In the genomic region with DNA sequence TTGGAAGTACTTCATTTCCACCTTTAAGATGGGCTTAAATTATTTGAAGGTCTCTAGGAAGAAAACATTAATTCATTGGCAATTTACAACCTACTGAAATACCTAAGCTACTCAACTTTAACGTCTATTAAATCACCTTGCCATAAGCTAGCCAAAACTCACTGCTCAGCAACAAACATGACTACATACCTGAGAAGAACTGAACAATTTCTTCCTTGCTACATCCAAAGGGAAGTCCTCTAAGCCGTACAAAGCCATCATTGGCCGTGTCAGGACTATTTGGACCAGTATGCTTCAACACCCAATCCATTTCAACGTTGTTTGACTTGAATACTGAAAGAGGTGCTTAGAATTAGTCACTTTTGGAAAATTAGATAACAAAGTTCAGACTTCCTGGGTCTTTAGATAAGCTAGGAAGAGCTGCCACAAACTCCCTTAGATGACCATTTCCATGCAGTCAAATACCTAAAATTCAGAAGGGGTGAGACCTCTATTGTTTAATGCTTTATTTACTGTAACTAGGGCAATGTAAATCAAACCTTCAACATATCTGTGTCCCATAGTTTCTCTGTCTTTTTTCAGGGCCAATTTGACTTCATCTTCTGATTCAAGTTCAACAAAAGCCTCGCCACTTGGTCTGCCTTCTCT, we compare ENCODE assay signal across 7 cellular contexts. TPM values are rescaled to one million over a fixed set of nuclear protein-coding genes. Genes with fewer than 3 reads are reported as not detected.
DNase-seq lines count a peak whose midpoint lies in the region; ATAC-seq and TF ChIP-seq lines count a peak whose summit lies in the region.

No MANE protein-coding gene starts in this region.

- 22% methylated on average over 5 of the region's 5 CpGs for WGBS in smooth muscle cell (ENCODE audit: low lambda C conversion rate)

- peak overlapping the region; percentile 68; the same call in 1 of the 2 replicates for H3K9ac ChIP-seq in HCT116 (ENCODE audit: low read length)
- H3K9ac ChIP-seq in smooth muscle cell (ENCODE audit: low read depth): peak overlapping the region; percentile 99

- no peak for TF ChIP-seq POLR2A in HCT116 (IDR thresholded peaks at IDR 0.05; ENCODE audit: borderline replicate concordance, extremely low read depth, insufficient read depth, insufficient read length)

- TF ChIP-seq CTCF in HCT116 (IDR thresholded peaks at IDR 0.05 in 2 of 3, conservative IDR thresholded peaks at IDR 0.05 in 1 of 3; ENCODE audit: borderline replicate concordance in 1 of 3, insufficient read depth in 1 of 3, low read depth in 2 of 3, low read length in 2 of 3): no peak
- no peak for TF ChIP-seq CTCF in WI38 (IDR thresholded peaks at IDR 0.05; ENCODE audit: low read depth, low read length)
- no peak for TF ChIP-seq CTCF in smooth muscle cell (IDR thresholded peaks at IDR 0.05; ENCODE audit: borderline replicate concordance, insufficient read depth, poor library complexity, severe bottlenecking)

- H3K9me2 ChIP-seq in HCT116 (ENCODE audit: insufficient read depth): no peaks in the 10 kb centered on the region

- no peaks in the 10 kb centered on the region for H3K27me3 ChIP-seq in HCT116 (ENCODE audit: insufficient read depth, low read length)
- no peaks in the 10 kb centered on the region for H3K27me3 ChIP-seq in smooth muscle cell (ENCODE audit: low read depth)

- POLR2A ChIA-PET in HCT116 (lab: Charles Lee): interaction anchor here (1.6 kb wide), 1 partner anchor 10 kb away, joined by 3 read pairs; no protein-coding TSS in a partner anchor

- RAD21 ChIA-PET in HCT116 (lab: Charles Lee; ENCODE audit: low non-redundant PET in 1 of 2, low total read pairs in 2 of 2, uncharacterized antibody in 2 of 2, unreplicated experiment in 2 of 2): no interaction called here

- DNase-seq in HCT116 (ENCODE audit: low read depth, low spot score): no peak
- DNase-seq in glomerular visceral epithelial cell (ENCODE audit: extremely low spot score): peak; percentile 19
- DNase-seq in smooth muscle cell (lab: John Stamatoyannopoulos, UW; ENCODE audit: unreplicated experiment): no peak
- DNase-seq in cortex of kidney (lab: John Stamatoyannopoulos, UW): no peak
- DNase-seq in NCI-H524 (lab: John Stamatoyannopoulos, UW): no peak

- H3K27ac ChIP-seq in HCT116 (ENCODE audit: low read depth, low read length) (no peak overlapping the region), smooth muscle cell (ENCODE audit: low read depth) (peak overlapping the region; percentile 88)

- H3K9me3 ChIP-seq in HCT116 (ENCODE audit: control insufficient read depth in 1 of 2, insufficient read depth in 1 of 2, low read depth in 1 of 2, low read length in 2 of 2): no peaks in the 10 kb centered on the region
- H3K9me3 ChIP-seq in smooth muscle cell (replicated peaks; ENCODE audit: low read depth): no peaks in the 10 kb centered on the region

- H3K4me1 ChIP-seq in HCT116 (ENCODE audit: control insufficient read depth in 1 of 2, insufficient read depth in 2 of 2, low read length in 2 of 2) (peaks cover 21 to 35% of the 10 kb centered on the region in 2 experiments), smooth muscle cell (ENCODE audit: low read depth) (peaks cover 34% of the 10 kb centered on the region)

- no peak for ATAC-seq in HCT116
- no peak for ATAC-seq in HG03039 (IDR thresholded peaks at IDR 0.05; ENCODE audit: unreplicated experiment)

- peaks cover 51% of the 10 kb centered on the region for H3F3A ChIP-seq in smooth muscle cell (ENCODE audit: low read depth)

- H3K36me3 ChIP-seq in HCT116 (ENCODE audit: control insufficient read depth in 1 of 2, insufficient read depth in 2 of 2, low read length in 2 of 2) (peaks cover 59 to 64% of the 10 kb centered on the region in 2 experiments), smooth muscle cell (ENCODE audit: low read depth) (peaks cover 29% of the 10 kb centered on the region)

- CTCF ChIA-PET in HCT116 (lab: Charles Lee): no interaction called here

- no peak overlapping the region for H2AFZ ChIP-seq in HCT116 (ENCODE audit: low read depth, low read length, poor library complexity, severe bottlenecking)
- no peak overlapping the region for H2AFZ ChIP-seq in smooth muscle cell (ENCODE audit: low read depth)

- no TSS peak for BruUV-seq in HCT116 (replicated peaks; lab: Mats Ljungman, UMichigan)

- no peak for TF ChIP-seq RAD21 in HCT116 (IDR thresholded peaks at IDR 0.05; ENCODE audit: low read depth)

- H4K20me1 ChIP-seq in HCT116 (ENCODE audit: insufficient read depth): peaks cover 66% of the 10 kb centered on the region
- peaks cover 72% of the 10 kb centered on the region for H4K20me1 ChIP-seq in smooth muscle cell (ENCODE audit: low read depth)

- H3K4me2 ChIP-seq in HCT116 (ENCODE audit: low read length): peak overlapping the region; percentile 79; the same call in 1 of the 2 replicates
- peak overlapping the region; percentile 92 for H3K4me2 ChIP-seq in smooth muscle cell

- intact Hi-C loops in HCT116 (cut with micrococcal nuclease): loop anchor here (5.0 kb wide), 2 partner anchors 46 to 64 kb away; no protein-coding TSS in a partner anchor

- no peak overlapping the region for H3K4me3 ChIP-seq in HCT116 (replicated peaks in 1 of 2; ENCODE audit: low read depth in 1 of 2, low read length in 2 of 2)
- H3K4me3 ChIP-seq in WI38 (ENCODE audit: low read depth, low read length): peak overlapping the region; percentile 80
- H3K4me3 ChIP-seq in smooth muscle cell: peak overlapping the region; percentile 73

- peaks cover 75% of the 10 kb centered on the region for H3K79me2 ChIP-seq in HCT116 (ENCODE audit: insufficient read depth, low read length)
- H3K79me2 ChIP-seq in smooth muscle cell (ENCODE audit: low read depth): peaks cover 75% of the 10 kb centered on the region

TF ChIP-seq in HCT116, 20 proteins besides CTCF, POLR2A, EP300 and RAD21:
- TF ChIP-seq CBX3 (IDR thresholded peaks at IDR 0.05; ENCODE audit: low read depth): no peak
- TF ChIP-seq ELF1 (IDR thresholded peaks at IDR 0.05; ENCODE audit: borderline replicate concordance, low read depth): no peak
- TF ChIP-seq SIN3A (IDR thresholded peaks at IDR 0.05; ENCODE audit: low read depth): no peak
TF ChIP-seq in HCT116: peak in this region for 0.

RNA-seq across cellular contexts. Expression of a gene that starts 2.6 kb away (rescaled TPM):
- total RNA-seq in HCT116 (2021; ENCODE audit: unreplicated experiment) (788 TPM), smooth muscle cell (384 and 421 TPM in 2 replicates)
- 320 and 338 TPM in 2 replicates for polyA plus RNA-seq in HCT116 (2012)
- polyA plus RNA-seq in smooth muscle cell: 60.9 and 95.9 TPM in 2 replicates

Comparison
In these comparisons a context has a peak if more than half of its experiments do, and no peak if none do; other contexts are left out.
1. H3K4me3 ChIP-seq: peak in WI38 (single experiment) and smooth muscle cell (single experiment); none in HCT116 (0 of 2).